Comparison of ENCODE assay signal across 1 cellular context in the genomic region with DNA sequence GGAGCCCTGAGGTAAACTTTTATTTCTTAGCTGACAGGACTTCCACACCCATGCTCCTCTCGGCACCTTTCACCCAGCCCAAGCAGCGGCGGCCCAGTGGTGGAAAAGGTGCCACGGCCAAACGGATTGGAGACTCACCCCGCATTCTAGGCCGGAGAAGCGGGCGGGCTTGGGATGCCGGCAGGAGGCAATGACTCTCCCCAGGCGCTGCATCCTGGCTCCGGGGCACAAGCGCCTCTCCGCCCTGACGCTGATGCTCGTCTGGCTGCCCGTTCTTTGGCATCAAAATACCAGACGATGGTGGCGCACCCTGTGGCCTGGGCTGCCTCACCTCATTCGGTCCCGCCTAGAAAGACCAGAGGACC.
TF ChIP-seq lines count a peak whose summit lies in the region.

No MANE protein-coding gene starts in this region.

TF ChIP-seq in H1, 55 proteins besides CTCF, POLR2A, EP300 and RAD21:
- TF ChIP-seq, protein P1, sequence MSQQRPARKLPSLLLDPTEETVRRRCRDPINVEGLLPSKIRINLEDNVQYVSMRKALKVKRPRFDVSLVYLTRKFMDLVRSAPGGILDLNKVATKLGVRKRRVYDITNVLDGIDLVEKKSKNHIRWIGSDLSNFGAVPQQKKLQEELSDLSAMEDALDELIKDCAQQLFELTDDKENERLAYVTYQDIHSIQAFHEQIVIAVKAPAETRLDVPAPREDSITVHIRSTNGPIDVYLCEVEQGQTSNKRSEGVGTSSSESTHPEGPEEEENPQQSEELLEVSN (IDR thresholded peaks at IDR 0.05) = peak; percentile 14; the same call in 1 of the 2 replicates
- no peak for TF ChIP-seq FOSL1 (IDR thresholded peaks at IDR 0.05; ENCODE audit: insufficient read depth, low read depth, low read length)
